ENCODE assay signal across 8 cellular contexts in genomic region chr1:27594542-27595510, GRCh38. TPM values are rescaled to one million over a fixed set of nuclear protein-coding genes. Genes with fewer than 3 reads are reported as not detected.
DNase-seq lines count a peak whose midpoint lies in the region; ATAC-seq, FAIRE-seq and TF ChIP-seq lines count a peak whose summit lies in the region.

No MANE protein-coding gene starts in this region.

- intact Hi-C loops in dorsolateral prefrontal cortex (cut with DNase I), result no loop called here
- intact Hi-C loops in naive thymus-derived CD4-positive, alpha-beta T cell (cut with micrococcal nuclease), result loop anchor here in 1 of 2 donors (2.0 kb wide), 1 partner anchor 18 kb away; no protein-coding TSS in a partner anchor
- intact Hi-C loops in activated naive CD4-positive, alpha-beta T cell treated with anti-CD3 and anti-CD28 coated beads for 36 hours (cut with micrococcal nuclease), result no loop called here
- intact Hi-C loops in posterior cingulate gyrus (cut with DNase I), result no loop called here

- no peak overlapping the region for H3K27ac Mint-ChIP-seq in naive thymus-derived CD4-positive, alpha-beta T cell
- H3K27ac Mint-ChIP-seq in activated naive CD4-positive, alpha-beta T cell treated with anti-CD3 and anti-CD28 coated beads for 36 hours, result no peak overlapping the region

- FAIRE-seq in small intestine (lab: Jason Lieb, UNC), result no peak

- CTCF ChIA-PET in naive thymus-derived CD4-positive, alpha-beta T cell (lab: Charles Lee), result interaction anchor here (1.4 to 1.5 kb wide), 2 partner anchors 27 to 192 kb away, joined by 4 to 7 read pairs; no protein-coding TSS in a partner anchor
- CTCF ChIA-PET in activated naive CD4-positive, alpha-beta T cell treated with anti-CD3 and anti-CD28 coated beads for 36 hours (lab: Charles Lee), result interaction anchor here (0.6 to 1.5 kb wide), 6 partner anchors 10 to 652 kb away, joined by 3 to 7 read pairs (median 4); no protein-coding TSS in a partner anchor

- H4K20me1 ChIP-seq in BLaER1 treated with 17β-estradiol and CSF1 and Interleukin-3, amounts not matched to agents 10 nM and 100 nM, result peaks cover 99 to 100% (median 100%) of the 10 kb centered on the region in 11 experiments

- H3K4me3 Mint-ChIP-seq in naive thymus-derived CD4-positive, alpha-beta T cell, result no peak overlapping the region
- H3K4me3 Mint-ChIP-seq in activated naive CD4-positive, alpha-beta T cell treated with anti-CD3 and anti-CD28 coated beads for 36 hours, result no peak overlapping the region

- 73 to 86% (median 84%) methylated on average over 17 of the region's 17 CpGs for WGBS in small intestine, 3 donors

- no peaks in the 10 kb centered on the region for H3K27me3 ChIP-seq in BLaER1 treated with 17β-estradiol and CSF1 and Interleukin-3, amounts not matched to agents 10 nM and 100 nM
- H3K27me3 ChIP-seq in dorsolateral prefrontal cortex, result no peaks in the 10 kb centered on the region
- no peaks in the 10 kb centered on the region for H3K27me3 ChIP-seq in naive thymus-derived CD4-positive, alpha-beta T cell (ENCODE audit: control insufficient read depth in 2 of 2, insufficient read depth in 2 of 2, low read length in 2 of 2)
- H3K27me3 ChIP-seq in small intestine (ENCODE audit: control insufficient read depth in 2 of 2, insufficient read depth in 2 of 2, low read length in 2 of 2), result no peaks in the 10 kb centered on the region

- peaks cover 6 to 31% (median 10%) of the 10 kb centered on the region in 7 donors for H3K4me1 Mint-ChIP-seq in naive thymus-derived CD4-positive, alpha-beta T cell
- H3K4me1 Mint-ChIP-seq in activated naive CD4-positive, alpha-beta T cell treated with anti-CD3 and anti-CD28 coated beads for 36 hours (ENCODE audit: low read depth), result peaks cover 14% of the 10 kb centered on the region

- H3K36me3 Mint-ChIP-seq in naive thymus-derived CD4-positive, alpha-beta T cell, result peaks cover 0 to 2% (median 0%) of the 10 kb centered on the region in 5 donors
- H3K36me3 Mint-ChIP-seq in activated naive CD4-positive, alpha-beta T cell treated with anti-CD3 and anti-CD28 coated beads for 36 hours (ENCODE audit: low read depth), result no peaks in the 10 kb centered on the region

- peak overlapping the region; percentile 87 to 100 (median 97) for H3K4me2 ChIP-seq in BLaER1 treated with 17β-estradiol and CSF1 and Interleukin-3, amounts not matched to agents 10 nM and 100 nM

- peaks cover 98 to 100% (median 100%) of the 10 kb centered on the region in 10 experiments for H3K4me1 ChIP-seq in BLaER1 treated with 17β-estradiol and CSF1 and Interleukin-3, amounts not matched to agents 10 nM and 100 nM
- peaks cover 14 to 40% of the 10 kb centered on the region in 2 donors for H3K4me1 ChIP-seq in naive thymus-derived CD4-positive, alpha-beta T cell (ENCODE audit: control insufficient read depth in 2 of 2, insufficient read depth in 2 of 2, low read length in 2 of 2)
- peaks cover 0 to 5% of the 10 kb centered on the region in 2 donors for H3K4me1 ChIP-seq in small intestine (ENCODE audit: control insufficient read depth in 2 of 2, insufficient read depth in 1 of 2, low read depth in 1 of 2, low read length in 1 of 2)

- peak overlapping the region; percentile 16 to 95 (median 60); a peak in 15 of 22 replicates for H3K9ac ChIP-seq in BLaER1 treated with 17β-estradiol and CSF1 and Interleukin-3, amounts not matched to agents 10 nM and 100 nM

- H3K4me3 ChIP-seq in BLaER1 treated with 17β-estradiol and CSF1 and Interleukin-3, amounts not matched to agents 10 nM and 100 nM, result no peak overlapping the region
- H3K4me3 ChIP-seq in dorsolateral prefrontal cortex (peak overlapping the region in 5 of 59 donors; percentile 6 to 24 (median 20)), small intestine (ENCODE audit: low read depth in 1 of 2, low read length in 2 of 2) (no peak overlapping the region)
- no peak overlapping the region for H3K4me3 ChIP-seq in naive thymus-derived CD4-positive, alpha-beta T cell (ENCODE audit: low read length)

- POLR2A ChIA-PET in naive thymus-derived CD4-positive, alpha-beta T cell (lab: Charles Lee), result interaction anchor here (0.6 to 2.1 kb wide), 7 partner anchors 11 to 315 kb away, joined by 3 to 6 read pairs (median 6); no protein-coding TSS in a partner anchor

- ATAC-seq in naive thymus-derived CD4-positive, alpha-beta T cell, result peak; percentile 36

- DNase-seq in M059J (ENCODE audit: low read depth) (peak; percentile 70), dorsolateral prefrontal cortex (no peak), small intestine (no peak), NCI-H1417 treated with DMSO at 0.1 percent for 48 hours (lab: John Stamatoyannopoulos, UW) (no peak), posterior cingulate gyrus (no peak)
- DNase-seq in naive thymus-derived CD4-positive, alpha-beta T cell, result no peak
- DNase-seq in activated naive CD4-positive, alpha-beta T cell treated with anti-CD3 and anti-CD28 coated beads for 36 hours, result no peak

- H3K9me3 Mint-ChIP-seq in naive thymus-derived CD4-positive, alpha-beta T cell, result peaks cover 0 to 2% (median 0%) of the 10 kb centered on the region in 11 donors
- H3K9me3 Mint-ChIP-seq in activated naive CD4-positive, alpha-beta T cell treated with anti-CD3 and anti-CD28 coated beads for 36 hours, result no peaks in the 10 kb centered on the region

- H3K36me3 ChIP-seq in BLaER1 treated with 17β-estradiol and CSF1 and Interleukin-3, amounts not matched to agents 10 nM and 100 nM, result peaks cover 0 to 40% (median 11%) of the 10 kb centered on the region in 11 experiments; a peak in 11 of 22 replicates
- peaks cover 0 to 22% (median 0%) of the 10 kb centered on the region in 3 experiments for H3K36me3 ChIP-seq in naive thymus-derived CD4-positive, alpha-beta T cell (ENCODE audit: control insufficient read depth in 2 of 3, insufficient read depth in 3 of 3, low read length in 3 of 3)
- no peaks in the 10 kb centered on the region for H3K36me3 ChIP-seq in small intestine (ENCODE audit: control insufficient read depth in 2 of 2, insufficient read depth in 2 of 2, low read length in 2 of 2)

- H3K27ac ChIP-seq in BLaER1 treated with 17β-estradiol and CSF1 and Interleukin-3, amounts not matched to agents 10 nM and 100 nM, result peak overlapping the region in 6 of 11 experiments; percentile 40 to 69 (median 64); a peak in 10 of 22 replicates
- H3K27ac ChIP-seq in dorsolateral prefrontal cortex, result peak overlapping the region in 32 of 59 donors; percentile 3 to 77 (median 46)
- H3K27ac ChIP-seq in naive thymus-derived CD4-positive, alpha-beta T cell (ENCODE audit: low read depth, low read length), result no peak overlapping the region
- no peak overlapping the region for H3K27ac ChIP-seq in small intestine (ENCODE audit: low read depth in 1 of 2, low read length in 1 of 2)

- TF ChIP-seq CTCF in dorsolateral prefrontal cortex (IDR thresholded peaks at IDR 0.05 in 54 of 56, conservative IDR thresholded peaks at IDR 0.05 in 2 of 56; ENCODE audit: low read depth in 1 of 56, partially characterized antibody in 56 of 56), result no peak

- no peaks in the 10 kb centered on the region for H3K27me3 Mint-ChIP-seq in naive thymus-derived CD4-positive, alpha-beta T cell
- H3K27me3 Mint-ChIP-seq in activated naive CD4-positive, alpha-beta T cell treated with anti-CD3 and anti-CD28 coated beads for 36 hours (ENCODE audit: low read depth), result no peaks in the 10 kb centered on the region

- H3K9me3 ChIP-seq in BLaER1 treated with 17β-estradiol and CSF1 and Interleukin-3, amounts not matched to agents 10 nM and 100 nM (replicated peaks in 1 of 11), result no peaks in the 10 kb centered on the region
- H3K9me3 ChIP-seq in naive thymus-derived CD4-positive, alpha-beta T cell (ENCODE audit: control insufficient read depth in 2 of 3, low read length in 3 of 3), result no peaks in the 10 kb centered on the region
- H3K9me3 ChIP-seq in small intestine (ENCODE audit: control insufficient read depth, low read depth), result no peaks in the 10 kb centered on the region

RNA-seq across cellular contexts. Expression of gene AHDC1, which starts 9.1 kb away (rescaled TPM):
- 6.0 and 19.1 TPM in 2 replicates for total RNA-seq in M059J (2014; rRNA removed; shearing (Covaris generic))
- 100 to 1,000 TPM in 21 of 120 experiments, 10 to 100 TPM in 99; 57.6 to 160 (median 87.2) TPM for total RNA-seq in dorsolateral prefrontal cortex
- total RNA-seq in naive thymus-derived CD4-positive, alpha-beta T cell, result 10 to 100 TPM; 18.4 to 38.8 (median 21.3) TPM
- 1 to 10 TPM in 1 of 2 donors, under 1 TPM in 1; 0.90 to 2.0 TPM for polyA plus RNA-seq in naive thymus-derived CD4-positive, alpha-beta T cell
- 1 to 10 TPM; 3.5 to 8.7 (median 5.1) TPM for polyA plus RNA-seq in small intestine
- total RNA-seq in activated naive CD4-positive, alpha-beta T cell treated with anti-CD3 and anti-CD28 coated beads for 36 hours, result 10 to 100 TPM in 1 of 2 experiments, 1 to 10 TPM in 1; 7.7 to 10.1 TPM

RNA-seq across cellular contexts. Expression of gene FGR, which starts 40.2 kb away (rescaled TPM):
- total RNA-seq in M059J (2014; rRNA removed; shearing (Covaris generic)), result 0.17 TPM in 1 of 2 replicates, not detected in the other
- total RNA-seq in dorsolateral prefrontal cortex, result 10 to 100 TPM in 19 of 120 experiments, 1 to 10 TPM in 101; 2.0 to 24.2 (median 6.8) TPM
- total RNA-seq in naive thymus-derived CD4-positive, alpha-beta T cell, result 100 to 1,000 TPM in 1 of 5 experiments, 10 to 100 TPM in 1, 1 to 10 TPM in 2, under 1 TPM in 1; 0.15 to 246 (median 1.9) TPM
- polyA plus RNA-seq in naive thymus-derived CD4-positive, alpha-beta T cell, result under 1 TPM; 0.70 to 0.72 TPM
- 10 to 100 TPM in 1 of 3 donors, 1 to 10 TPM in 2; 1.6 to 12.6 (median 1.6) TPM for polyA plus RNA-seq in small intestine
- total RNA-seq in activated naive CD4-positive, alpha-beta T cell treated with anti-CD3 and anti-CD28 coated beads for 36 hours, result under 1 TPM; 0.10 to 0.14 TPM

Comparison
In these comparisons a context has a peak if more than half of its experiments do, and no peak if none do; other contexts are left out.
1. H3K27ac ChIP-seq: peak in BLaER1 treated with 17β-estradiol and CSF1 and Interleukin-3, amounts not matched to agents 10 nM and 100 nM (6 of 11) and dorsolateral prefrontal cortex (32 of 59); none in naive thymus-derived CD4-positive, alpha-beta T cell (single experiment) and small intestine (0 of 2).